ENCODE assay signal across 9 cellular contexts in the genomic region with DNA sequence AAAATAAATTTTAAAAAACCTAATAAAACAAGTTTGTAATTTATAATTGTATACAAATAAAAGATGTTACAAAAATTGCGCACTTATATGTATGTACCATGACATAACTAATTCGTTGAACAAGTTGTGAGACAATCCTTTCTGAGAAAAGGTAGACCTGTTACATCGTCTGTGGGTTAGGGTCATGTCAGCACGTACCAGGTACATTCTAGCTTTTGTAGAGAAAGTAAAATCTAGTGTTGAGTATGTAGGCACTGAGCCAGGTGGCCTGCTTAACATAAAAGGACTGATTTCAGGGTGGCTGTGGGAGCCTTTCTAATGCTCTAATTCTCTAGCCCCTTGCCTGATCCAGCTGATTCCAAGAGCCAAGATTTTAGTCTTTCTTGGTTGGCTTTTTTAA. TPM values are rescaled to one million over a fixed set of nuclear protein-coding genes. Genes with fewer than 3 reads are reported as not detected.
DNase-seq lines count a peak whose midpoint lies in the region; ATAC-seq, FAIRE-seq and TF ChIP-seq lines count a peak whose summit lies in the region.
"Had no signal": no experiment of that assay in that cellular context is flagged by ENCODE, and none has a peak within 500 bp of the region (broad histone marks: within the 10 kb centered on the region; RNA-seq: fewer than 3 reads in every experiment).

No MANE protein-coding gene starts in this region.

- no peaks in the 10 kb centered on the region for H3K9me3 Mint-ChIP-seq in CD4-positive, alpha-beta T cell
- H3K9me3 Mint-ChIP-seq in natural killer cell = no peaks in the 10 kb centered on the region

- H2AFZ ChIP-seq in MM.1S (ENCODE audit: low read length) = no peak overlapping the region

- no peak for TF ChIP-seq CTCF in CD4-positive, alpha-beta T cell (IDR thresholded peaks at IDR 0.05)
- TF ChIP-seq CTCF in MM.1S (IDR thresholded peaks at IDR 0.05; ENCODE audit: low read length) = no peak
- no peak for TF ChIP-seq CTCF in bronchial epithelial cell (IDR thresholded peaks at IDR 0.05; ENCODE audit: insufficient read depth, low read length, severe bottlenecking)
- no peak for TF ChIP-seq CTCF in natural killer cell (IDR thresholded peaks at IDR 0.05)

- H3K4me2 ChIP-seq in MM.1S (ENCODE audit: low read depth, low read length) = peak overlapping the region; percentile 85

- no peak for FAIRE-seq in bronchial epithelial cell (lab: Jason Lieb, UNC)

- DNase-seq in CD4-positive, alpha-beta T cell = no peak
- DNase-seq in MM.1S (peak; percentile 33), bronchial epithelial cell (ENCODE audit: low read depth) (no peak), natural killer cell (no peak), dedifferentiated amniotic fluid mesenchymal stem cell (ENCODE audit: extremely low spot score) (no peak), hippocampal formation (lab: John Stamatoyannopoulos, UW) (no peak)
- DNase-seq in activated CD8-positive, alpha-beta memory T cell treated with anti-CD3 and anti-CD28 coated beads for 24 hours = no peak

- peaks cover 16% of the 10 kb centered on the region for H3F3A ChIP-seq in MM.1S (ENCODE audit: insufficient read depth, low read length)

- no peaks in the 10 kb centered on the region for H3K27me3 ChIP-seq in CD4-positive, alpha-beta T cell (ENCODE audit: control insufficient read depth, insufficient read depth, low read length)
- no peaks in the 10 kb centered on the region for H3K27me3 ChIP-seq in MM.1S (replicated peaks; ENCODE audit: insufficient read depth, low read length)
- H3K27me3 ChIP-seq in bronchial epithelial cell (ENCODE audit: control insufficient read depth, insufficient read depth, low read length) = no peaks in the 10 kb centered on the region

- H3K4me3 Mint-ChIP-seq in CD4-positive, alpha-beta T cell = peak overlapping the region; percentile 91
- H3K4me3 Mint-ChIP-seq in natural killer cell = peak overlapping the region; percentile 97

- POLR2A ChIA-PET in CD4-positive, alpha-beta T cell (lab: Charles Lee) = interaction anchor here (1.1 to 5.8 kb wide), 8 partner anchors 10 to 479 kb away, joined by 4 to 77 read pairs (median 21); partner anchors contain the start of genes BICRAL, CNPY3, CUL7 and RPL7L1

- intact Hi-C loops in CD4-positive, alpha-beta T cell (cut with DNase I, micrococcal nuclease) = loop anchor here (1.0 to 10.0 kb wide), 3 partner anchors 11 to 1105 kb away; partner anchors contain the start of genes PRICKLE4 (in 1 of the 2), RPL7L1 (in 1 of the 2), TOMM6 (in 1 of the 2) and UBR2 (in 1 of the 2)
- intact Hi-C loops in natural killer cell (cut with micrococcal nuclease) = loop anchor here (1.0 to 5.0 kb wide), 2 partner anchors 11 to 108 kb away; partner anchors contain the start of genes BICRAL and RPL7L1

- H3K36me3 ChIP-seq in MM.1S (replicated peaks; ENCODE audit: insufficient read depth, low read length) (peaks cover 3% of the 10 kb centered on the region; the same call in 1 of the 2 replicates), bronchial epithelial cell (ENCODE audit: control insufficient read depth, insufficient read depth, low read length) (peaks cover 6% of the 10 kb centered on the region)

- H3K36me3 Mint-ChIP-seq in CD4-positive, alpha-beta T cell (ENCODE audit: low read depth) = peaks cover 46% of the 10 kb centered on the region
- H3K36me3 Mint-ChIP-seq in natural killer cell = no peaks in the 10 kb centered on the region

- peaks cover 16% of the 10 kb centered on the region for H3K4me1 Mint-ChIP-seq in CD4-positive, alpha-beta T cell (ENCODE audit: low read depth)
- peaks cover 7 to 8% of the 10 kb centered on the region in 2 donors for H3K4me1 Mint-ChIP-seq in natural killer cell

- peak overlapping the region; percentile 94 for H3K27ac Mint-ChIP-seq in CD4-positive, alpha-beta T cell
- H3K27ac Mint-ChIP-seq in natural killer cell = peak overlapping the region; percentile 91 to 97

- CTCF ChIA-PET in CD4-positive, alpha-beta T cell (lab: Charles Lee) = interaction anchor here (1.2 to 1.5 kb wide), 4 partner anchors 11 to 228 kb away, joined by 4 to 5 read pairs (median 4); partner anchors contain the start of gene RPL7L1

- H3K79me2 ChIP-seq in MM.1S (ENCODE audit: low read length) = peaks cover 8% of the 10 kb centered on the region

- H3K27me3 Mint-ChIP-seq in CD4-positive, alpha-beta T cell = no peaks in the 10 kb centered on the region
- no peaks in the 10 kb centered on the region for H3K27me3 Mint-ChIP-seq in natural killer cell (ENCODE audit: low read depth in 2 of 2)

- H3K4me1 ChIP-seq in MM.1S (ENCODE audit: low read length) = 0 out of 2 replicates have a peak, but pooled peaks cover 3% of the 10 kb centered on the region

- H3K9me3 ChIP-seq in CD4-positive, alpha-beta T cell (ENCODE audit: control insufficient read depth, low read length) = no peaks in the 10 kb centered on the region
- H3K9me3 ChIP-seq in MM.1S (replicated peaks; ENCODE audit: insufficient read depth, low read length) = no peaks in the 10 kb centered on the region

- H3K27ac ChIP-seq in CD4-positive, alpha-beta T cell (ENCODE audit: low read depth, low read length) = peak overlapping the region; percentile 89
- peak overlapping the region; percentile 79; the same call in 1 of the 2 replicates for H3K27ac ChIP-seq in MM.1S (ENCODE audit: low read length)

- H3K4me3 ChIP-seq in MM.1S (ENCODE audit: low read length) (peak overlapping the region; percentile 80), bronchial epithelial cell (ENCODE audit: low read depth, low read length) (peak overlapping the region; percentile 98)

- peak overlapping the region; percentile 76 for H3K9ac ChIP-seq in MM.1S (ENCODE audit: low read length)

- ATAC-seq in CD4-positive, alpha-beta T cell (ENCODE audit: poor library complexity) = no peak
- ATAC-seq in natural killer cell = no peak
- no peak for ATAC-seq in HG03520 (IDR thresholded peaks at IDR 0.05; ENCODE audit: unreplicated experiment)

- no peaks in the 10 kb centered on the region for H4K20me1 ChIP-seq in MM.1S (ENCODE audit: insufficient read depth, low read length)

- no peaks in the 10 kb centered on the region for H3K9me2 ChIP-seq in MM.1S (replicated peaks; ENCODE audit: insufficient read depth, low read length)

RNA-seq across cellular contexts. Expression of gene RPL7L1, which starts 10.4 kb away (rescaled TPM):
- 10 to 100 TPM; 76.1 TPM for total RNA-seq in CD4-positive, alpha-beta T cell
- total RNA-seq in bronchial epithelial cell (94.5 and 109 TPM in 2 replicates), natural killer cell (10 to 100 TPM; 66.9 to 67.2 (median 66.9) TPM)

RNA-seq across cellular contexts. Expression of gene PTCRA, which starts 26.0 kb away (rescaled TPM):
- total RNA-seq in CD4-positive, alpha-beta T cell = not detected
- not detected in 2 replicates for total RNA-seq in bronchial epithelial cell
- total RNA-seq in natural killer cell = 1 to 10 TPM in 2 of 3 donors, not detected in 1; 3.7 to 4.7 TPM
- total RNA-seq: myocyte had no signal

RNA-seq across cellular contexts. Expression of gene CNPY3, which starts 39.5 kb away (rescaled TPM):
- 10 to 100 TPM; 41.2 to 43.8 TPM for total RNA-seq in CD4-positive, alpha-beta T cell
- 9.7 and 14.0 TPM in 2 replicates for total RNA-seq in bronchial epithelial cell
- total RNA-seq in natural killer cell = 10 to 100 TPM; 52.4 to 71.2 (median 59.8) TPM
